Comparison of ENCODE assay signal across 8 cellular contexts in the genomic region with DNA sequence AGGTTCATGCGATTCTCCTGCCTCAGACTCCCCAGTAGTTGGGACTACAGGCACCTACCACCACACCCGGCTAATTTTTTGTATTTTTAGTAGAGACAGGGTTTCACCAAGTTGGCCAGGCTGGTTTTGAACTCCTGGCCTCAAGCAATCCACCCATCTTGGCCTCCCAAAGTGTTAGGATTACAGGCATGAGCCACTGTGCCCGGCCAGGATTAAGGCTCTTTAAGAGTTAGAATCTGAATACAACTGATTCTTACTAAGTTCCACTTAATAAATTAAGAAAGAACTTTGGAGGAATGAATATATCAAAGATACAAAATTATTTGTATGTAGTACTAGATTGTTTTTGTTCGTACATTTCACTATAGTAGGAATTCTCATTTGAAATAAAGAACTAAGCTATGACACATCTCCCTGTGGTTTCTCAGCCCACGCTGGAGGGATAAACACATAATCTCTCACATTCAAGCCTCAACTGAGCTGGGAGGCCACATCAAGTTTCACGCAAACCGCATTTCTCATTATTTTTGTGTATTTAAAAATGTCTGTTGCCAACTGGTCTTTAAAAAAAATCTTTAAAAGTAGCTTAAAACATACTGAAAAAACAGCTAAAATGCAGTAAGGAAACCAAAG. TPM values are rescaled to one million over a fixed set of nuclear protein-coding genes. Genes with fewer than 3 reads are reported as not detected.
DNase-seq lines count a peak whose midpoint lies in the region; ATAC-seq and TF ChIP-seq lines count a peak whose summit lies in the region.

No MANE protein-coding gene starts in this region.

- H3K9me3 Mint-ChIP-seq in T-cell: no peaks in the 10 kb centered on the region

- no peak overlapping the region for H2AFZ ChIP-seq in PC-9

- no peaks in the 10 kb centered on the region for H3K79me2 ChIP-seq in PC-9 (ENCODE audit: low read depth)

- H4K20me1 ChIP-seq in PC-9 (ENCODE audit: insufficient read depth): no peaks in the 10 kb centered on the region; the same call in 1 of the 2 replicates

- H3K27me3 Mint-ChIP-seq in T-cell: no peaks in the 10 kb centered on the region

- TF ChIP-seq CTCF in cardiac fibroblast (IDR thresholded peaks at IDR 0.05; ENCODE audit: low read depth, low read length) (no peak), PC-9 (conservative IDR thresholded peaks at IDR 0.05) (no peak)

- intact Hi-C loops in PC-9 (cut with micrococcal nuclease; ENCODE audit: unreplicated experiment): no loop called here

- H3K36me3 Mint-ChIP-seq in T-cell: peaks cover 10% of the 10 kb centered on the region

- peak overlapping the region in 1 of 3 donors; percentile 31 for H3K4me3 Mint-ChIP-seq in T-cell

- H3K9me2 ChIP-seq in PC-9 (ENCODE audit: insufficient read depth): no peaks in the 10 kb centered on the region

- ATAC-seq in T-cell (replicated peaks in 1 of 4) (peak; percentile 38 to 87 (median 58)), GM21390 (IDR thresholded peaks at IDR 0.05; ENCODE audit: unreplicated experiment) (no peak)

- H3K9me3 ChIP-seq in PC-9 (ENCODE audit: insufficient read depth, low read depth): no peaks in the 10 kb centered on the region

- H3K4me1 Mint-ChIP-seq in T-cell: peaks cover 53 to 65% (median 53%) of the 10 kb centered on the region in 3 donors

- H3K4me3 ChIP-seq in cardiac fibroblast (replicated peaks in 1 of 2; ENCODE audit: low read depth in 2 of 2, low read length in 2 of 2): no peak overlapping the region
- H3K4me3 ChIP-seq in PC-9: no peak overlapping the region

- POLR2A ChIA-PET in T-cell (lab: Charles Lee) (interaction anchor here in 1 of 2 donors (0.6 kb wide), 1 partner anchor 1432 kb away, joined by 3 read pairs; no protein-coding TSS in a partner anchor), PC-9 (lab: Charles Lee; ENCODE audit: unreplicated experiment) (no interaction called here)

- H3K27ac ChIP-seq in PC-9: no peak overlapping the region

- no peaks in the 10 kb centered on the region for H3K4me1 ChIP-seq in PC-9 (replicated peaks; ENCODE audit: insufficient read depth)

- H3K27ac Mint-ChIP-seq in T-cell: peak overlapping the region; percentile 42 to 77

- peak; percentile 32 for DNase-seq in GM04504 (ENCODE audit: low read depth)
- DNase-seq in T-cell: peak in 18 of 34 experiments; percentile 3 to 38 (median 16)
- DNase-seq in cardiac fibroblast (ENCODE audit: low read depth in 2 of 2): peak; percentile 67 to 72
- peak; percentile 70 for DNase-seq in stimulated activated CD4-positive, alpha-beta T cell treated with anti-CD3 and anti-CD28 coated beads, Interleukin-4, amount 100 ng/mL, for 24 hours
- DNase-seq in T1000 (lab: John Stamatoyannopoulos, UW): no peak
- DNase-seq in PC-9: no peak
- DNase-seq in inferior parietal cortex (ENCODE audit: extremely low spot score): no peak

- no TSS peak for BruUV-seq in PC-9 (replicated peaks; lab: Mats Ljungman, UMichigan)

- CTCF ChIA-PET in T-cell (lab: Charles Lee) (interaction anchor here (0.6 to 1.1 kb wide), 2 partner anchors 8 to 1582 kb away, joined by 3 to 4 read pairs; no protein-coding TSS in a partner anchor), PC-9 (lab: Charles Lee) (no interaction called here)

- H3K4me2 ChIP-seq in PC-9: no peak overlapping the region

- no peaks in the 10 kb centered on the region for H3K36me3 ChIP-seq in PC-9 (ENCODE audit: low read depth)

- no peaks in the 10 kb centered on the region for H3K27me3 ChIP-seq in PC-9 (ENCODE audit: insufficient read depth, low read depth)

- H3F3A ChIP-seq in PC-9 (ENCODE audit: insufficient read depth, low read depth): no peaks in the 10 kb centered on the region

RNA-seq across cellular contexts. Expression of a gene that starts 34.2 kb away (rescaled TPM):
- total RNA-seq in T-cell (10 to 100 TPM; 18.7 to 25.4 (median 19.9) TPM), PC-9 (2021) (9.1 and 9.9 TPM in 2 replicates)

Comparison
In these comparisons a context has a peak if more than half of its experiments do, and no peak if none do; other contexts are left out.
1. DNase-seq: peak in GM04504 (single experiment), T-cell (18 of 34), cardiac fibroblast (2 of 2) and stimulated activated CD4-positive, alpha-beta T cell treated with anti-CD3 and anti-CD28 coated beads, Interleukin-4, amount 100 ng/mL, for 24 hours (single experiment); none in T1000 (single experiment), PC-9 (0 of 2) and inferior parietal cortex (single experiment).